ENCODE assay signal across 20 cellular contexts in the genomic region with DNA sequence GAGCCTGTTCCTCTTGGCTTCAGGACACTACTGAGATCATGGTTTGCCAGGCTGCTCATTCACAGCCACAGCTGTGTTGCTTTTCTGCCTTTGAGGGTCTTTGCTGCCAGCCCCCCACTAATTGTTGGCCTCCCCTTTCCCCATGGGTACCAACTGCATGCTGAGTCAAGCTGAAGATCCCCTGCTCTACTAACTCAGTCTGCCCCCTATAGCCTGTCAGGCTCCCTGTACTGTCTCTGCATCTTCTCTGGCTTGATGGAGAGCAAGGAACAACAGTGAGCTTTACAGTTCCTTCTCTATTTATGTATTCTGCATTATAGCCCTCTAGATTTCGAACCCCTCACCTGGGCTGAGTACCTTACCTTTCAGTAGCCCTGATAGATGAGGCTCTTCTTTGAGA.
"Had no signal": no experiment of that assay in that cellular context is flagged by ENCODE, and none has a peak within 500 bp of the region (broad histone marks: within the 10 kb centered on the region; RNA-seq: fewer than 3 reads in every experiment).

No MANE protein-coding gene starts in this region.

- H3K4me1 ChIP-seq: upper lobe of right lung had no signal

- DNase-seq: activated CD4-positive, alpha-beta memory T cell treated with anti-CD3 and anti-CD28 coated beads, Interleukin-2, amount 10 ng/mL, durations not matched to agents 7 days and 5 days; activated CD4-positive, alpha-beta T cell treated with anti-CD3 and anti-CD28 coated beads for 48 hours; activated effector memory CD4-positive, alpha-beta T cell treated with anti-CD3 and anti-CD28 coated beads, Interleukin-2, amount 50 U/mL, for 16 hours; activated naive CD4-positive, alpha-beta T cell treated with anti-CD3 and anti-CD28 coated beads, Interleukin-2, amount 50 U/mL, for 16 hours; erythroblast; foreskin fibroblast; immature natural killer cell; midbrain; nephron progenitor cell; retina; sigmoid colon; stimulated activated CD4-positive, alpha-beta T cell treated with anti-CD3 and anti-CD28 coated beads, Interleukin-2, amount 100 ng/mL, for 48 hours; stimulated activated CD8-positive, alpha-beta memory T cell treated with anti-CD3 and anti-CD28 coated beads, Interleukin-4, amount 100 ng/mL, for 48 hours; stimulated activated naive CD4-positive, alpha-beta T cell; upper lobe of right lung had no signal

- H3K4me1 Mint-ChIP-seq: activated CD4-positive, alpha-beta memory T cell treated with anti-CD3 and anti-CD28 coated beads, Interleukin-2, amount 10 ng/mL, durations not matched to agents 7 days and 5 days had no signal

- H3K9me3 ChIP-seq: sigmoid colon, upper lobe of right lung had no signal

- H3K36me3 ChIP-seq: sigmoid colon, upper lobe of right lung had no signal

- H3K27me3 ChIP-seq: sigmoid colon, upper lobe of right lung had no signal

- H3K4me2 ChIP-seq: smooth muscle cell had no signal

- H3K4me3 Mint-ChIP-seq: activated CD4-positive, alpha-beta memory T cell treated with anti-CD3 and anti-CD28 coated beads, Interleukin-2, amount 10 ng/mL, durations not matched to agents 7 days and 5 days; nephron progenitor cell; T-helper 1 cell treated with Interleukin-12 subunit alpha and Interleukin-12 subunit beta and Interleukin-4 antibody, amounts not matched to agents 30 μg/mL and 1 μg/mL, for 36 hours had no signal

- H3K4me3 ChIP-seq: sigmoid colon, smooth muscle cell, upper lobe of right lung had no signal

- H3K27ac ChIP-seq: sigmoid colon, upper lobe of right lung had no signal

- H3K27ac Mint-ChIP-seq: activated CD4-positive, alpha-beta memory T cell treated with anti-CD3 and anti-CD28 coated beads, Interleukin-2, amount 10 ng/mL, durations not matched to agents 7 days and 5 days; immature natural killer cell; nephron progenitor cell; progenitor cell of endocrine pancreas; T-helper 1 cell treated with Interleukin-12 subunit alpha and Interleukin-12 subunit beta and Interleukin-4 antibody, amounts not matched to agents 30 μg/mL and 1 μg/mL, for 36 hours had no signal

- ATAC-seq: left ventricle myocardium superior had no signal

- H3K9me3 Mint-ChIP-seq: activated CD4-positive, alpha-beta memory T cell treated with anti-CD3 and anti-CD28 coated beads, Interleukin-2, amount 10 ng/mL, durations not matched to agents 7 days and 5 days; brain; immature natural killer cell; nephron progenitor cell; T-helper 1 cell treated with Interleukin-12 subunit alpha and Interleukin-12 subunit beta and Interleukin-4 antibody, amounts not matched to agents 30 μg/mL and 1 μg/mL, for 36 hours had no signal

- H3K36me3 Mint-ChIP-seq: brain, immature natural killer cell had no signal
